ENCODE assay signal across 1 cellular context in the genomic region with DNA sequence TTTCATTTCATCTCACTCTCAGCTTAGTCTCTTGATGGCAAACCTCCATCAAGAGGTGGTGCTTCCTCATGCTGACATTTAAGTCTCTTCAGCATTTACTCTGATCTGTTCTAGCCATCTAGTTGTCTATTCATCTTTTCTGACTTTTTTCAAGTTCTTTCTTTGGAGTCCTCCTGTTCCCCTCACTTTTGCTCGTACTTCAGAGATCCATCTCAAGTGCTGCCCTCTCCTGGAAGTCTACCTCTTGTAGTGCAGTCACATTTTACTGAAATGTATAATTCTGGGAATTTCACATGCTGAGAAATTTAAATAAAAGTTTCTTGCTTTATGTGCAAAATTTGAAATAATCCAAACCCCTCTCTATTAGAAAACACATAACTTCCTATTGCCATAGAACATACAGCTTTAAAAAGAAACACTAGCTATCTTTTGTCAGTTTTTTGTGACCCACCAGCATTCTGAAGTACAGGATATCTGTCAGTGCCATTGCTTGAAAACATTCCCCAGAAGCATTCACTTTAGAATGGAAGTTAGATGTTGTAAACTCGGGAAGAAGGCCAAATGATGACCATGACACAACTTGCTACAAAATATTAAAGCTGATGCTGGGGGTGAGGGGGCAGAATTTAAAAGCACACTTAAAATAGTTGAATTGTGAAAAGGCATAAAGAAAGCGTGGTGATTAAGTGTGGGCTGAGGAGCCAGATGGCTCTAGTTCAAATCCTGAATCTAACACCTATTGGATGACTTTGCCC.
TF ChIP-seq lines count a peak whose summit lies in the region.

No MANE protein-coding gene starts in this region.

TF ChIP-seq in GM23338, 12 proteins besides CTCF, POLR2A, EP300 and RAD21:
- TF ChIP-seq, protein P1, sequence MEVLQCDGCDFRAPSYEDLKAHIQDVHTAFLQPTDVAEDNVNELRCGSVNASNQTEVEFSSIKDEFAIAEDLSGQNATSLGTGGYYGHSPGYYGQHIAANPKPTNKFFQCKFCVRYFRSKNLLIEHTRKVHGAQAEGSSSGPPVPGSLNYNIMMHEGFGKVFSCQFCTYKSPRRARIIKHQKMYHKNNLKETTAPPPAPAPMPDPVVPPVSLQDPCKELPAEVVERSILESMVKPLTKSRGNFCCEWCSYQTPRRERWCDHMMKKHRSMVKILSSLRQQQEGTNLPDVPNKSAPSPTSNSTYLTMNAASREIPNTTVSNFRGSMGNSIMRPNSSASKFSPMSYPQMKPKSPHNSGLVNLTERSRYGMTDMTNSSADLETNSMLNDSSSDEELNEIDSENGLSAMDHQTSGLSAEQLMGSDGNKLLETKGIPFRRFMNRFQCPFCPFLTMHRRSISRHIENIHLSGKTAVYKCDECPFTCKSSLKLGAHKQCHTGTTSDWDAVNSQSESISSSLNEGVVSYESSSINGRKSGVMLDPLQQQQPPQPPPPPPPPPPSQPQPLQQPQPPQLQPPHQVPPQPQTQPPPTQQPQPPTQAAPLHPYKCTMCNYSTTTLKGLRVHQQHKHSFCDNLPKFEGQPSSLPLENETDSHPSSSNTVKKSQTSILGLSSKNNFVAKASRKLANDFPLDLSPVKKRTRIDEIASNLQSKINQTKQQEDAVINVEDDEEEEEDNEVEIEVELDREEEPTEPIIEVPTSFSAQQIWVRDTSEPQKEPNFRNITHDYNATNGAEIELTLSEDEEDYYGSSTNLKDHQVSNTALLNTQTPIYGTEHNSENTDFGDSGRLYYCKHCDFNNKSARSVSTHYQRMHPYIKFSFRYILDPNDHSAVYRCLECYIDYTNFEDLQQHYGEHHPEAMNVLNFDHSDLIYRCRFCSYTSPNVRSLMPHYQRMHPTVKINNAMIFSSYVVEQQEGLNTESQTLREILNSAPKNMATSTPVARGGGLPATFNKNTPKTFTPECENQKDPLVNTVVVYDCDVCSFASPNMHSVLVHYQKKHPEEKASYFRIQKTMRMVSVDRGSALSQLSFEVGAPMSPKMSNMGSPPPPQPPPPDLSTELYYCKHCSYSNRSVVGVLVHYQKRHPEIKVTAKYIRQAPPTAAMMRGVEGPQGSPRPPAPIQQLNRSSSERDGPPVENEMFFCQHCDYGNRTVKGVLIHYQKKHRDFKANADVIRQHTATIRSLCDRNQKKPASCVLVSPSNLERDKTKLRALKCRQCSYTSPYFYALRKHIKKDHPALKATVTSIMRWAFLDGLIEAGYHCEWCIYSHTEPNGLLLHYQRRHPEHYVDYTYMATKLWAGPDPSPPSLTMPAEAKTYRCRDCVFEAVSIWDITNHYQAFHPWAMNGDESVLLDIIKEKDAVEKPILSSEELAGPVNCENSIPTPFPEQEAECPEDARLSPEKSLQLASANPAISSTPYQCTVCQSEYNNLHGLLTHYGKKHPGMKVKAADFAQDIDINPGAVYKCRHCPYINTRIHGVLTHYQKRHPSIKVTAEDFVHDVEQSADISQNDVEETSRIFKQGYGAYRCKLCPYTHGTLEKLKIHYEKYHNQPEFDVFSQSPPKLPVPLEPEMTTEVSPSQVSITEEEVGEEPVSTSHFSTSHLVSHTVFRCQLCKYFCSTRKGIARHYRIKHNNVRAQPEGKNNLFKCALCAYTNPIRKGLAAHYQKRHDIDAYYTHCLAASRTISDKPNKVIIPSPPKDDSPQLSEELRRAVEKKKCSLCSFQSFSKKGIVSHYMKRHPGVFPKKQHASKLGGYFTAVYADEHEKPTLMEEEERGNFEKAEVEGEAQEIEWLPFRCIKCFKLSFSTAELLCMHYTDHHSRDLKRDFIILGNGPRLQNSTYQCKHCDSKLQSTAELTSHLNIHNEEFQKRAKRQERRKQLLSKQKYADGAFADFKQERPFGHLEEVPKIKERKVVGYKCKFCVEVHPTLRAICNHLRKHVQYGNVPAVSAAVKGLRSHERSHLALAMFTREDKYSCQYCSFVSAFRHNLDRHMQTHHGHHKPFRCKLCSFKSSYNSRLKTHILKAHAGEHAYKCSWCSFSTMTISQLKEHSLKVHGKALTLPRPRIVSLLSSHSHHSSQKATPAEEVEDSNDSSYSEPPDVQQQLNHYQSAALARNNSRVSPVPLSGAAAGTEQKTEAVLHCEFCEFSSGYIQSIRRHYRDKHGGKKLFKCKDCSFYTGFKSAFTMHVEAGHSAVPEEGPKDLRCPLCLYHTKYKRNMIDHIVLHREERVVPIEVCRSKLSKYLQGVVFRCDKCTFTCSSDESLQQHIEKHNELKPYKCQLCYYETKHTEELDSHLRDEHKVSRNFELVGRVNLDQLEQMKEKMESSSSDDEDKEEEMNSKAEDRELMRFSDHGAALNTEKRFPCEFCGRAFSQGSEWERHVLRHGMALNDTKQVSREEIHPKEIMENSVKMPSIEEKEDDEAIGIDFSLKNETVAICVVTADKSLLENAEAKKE (CRISPR knock-in tag; IDR thresholded peaks at IDR 0.05) = no peak
- TF ChIP-seq, protein P2, sequence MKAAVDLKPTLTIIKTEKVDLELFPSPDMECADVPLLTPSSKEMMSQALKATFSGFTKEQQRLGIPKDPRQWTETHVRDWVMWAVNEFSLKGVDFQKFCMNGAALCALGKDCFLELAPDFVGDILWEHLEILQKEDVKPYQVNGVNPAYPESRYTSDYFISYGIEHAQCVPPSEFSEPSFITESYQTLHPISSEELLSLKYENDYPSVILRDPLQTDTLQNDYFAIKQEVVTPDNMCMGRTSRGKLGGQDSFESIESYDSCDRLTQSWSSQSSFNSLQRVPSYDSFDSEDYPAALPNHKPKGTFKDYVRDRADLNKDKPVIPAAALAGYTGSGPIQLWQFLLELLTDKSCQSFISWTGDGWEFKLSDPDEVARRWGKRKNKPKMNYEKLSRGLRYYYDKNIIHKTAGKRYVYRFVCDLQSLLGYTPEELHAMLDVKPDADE (IDR thresholded peaks at IDR 0.05) = no peak
- TF ChIP-seq EZH2phosphoT487 (IDR thresholded peaks at IDR 0.05; ENCODE audit: unreplicated experiment) = no peak
- TF ChIP-seq, protein P3, sequence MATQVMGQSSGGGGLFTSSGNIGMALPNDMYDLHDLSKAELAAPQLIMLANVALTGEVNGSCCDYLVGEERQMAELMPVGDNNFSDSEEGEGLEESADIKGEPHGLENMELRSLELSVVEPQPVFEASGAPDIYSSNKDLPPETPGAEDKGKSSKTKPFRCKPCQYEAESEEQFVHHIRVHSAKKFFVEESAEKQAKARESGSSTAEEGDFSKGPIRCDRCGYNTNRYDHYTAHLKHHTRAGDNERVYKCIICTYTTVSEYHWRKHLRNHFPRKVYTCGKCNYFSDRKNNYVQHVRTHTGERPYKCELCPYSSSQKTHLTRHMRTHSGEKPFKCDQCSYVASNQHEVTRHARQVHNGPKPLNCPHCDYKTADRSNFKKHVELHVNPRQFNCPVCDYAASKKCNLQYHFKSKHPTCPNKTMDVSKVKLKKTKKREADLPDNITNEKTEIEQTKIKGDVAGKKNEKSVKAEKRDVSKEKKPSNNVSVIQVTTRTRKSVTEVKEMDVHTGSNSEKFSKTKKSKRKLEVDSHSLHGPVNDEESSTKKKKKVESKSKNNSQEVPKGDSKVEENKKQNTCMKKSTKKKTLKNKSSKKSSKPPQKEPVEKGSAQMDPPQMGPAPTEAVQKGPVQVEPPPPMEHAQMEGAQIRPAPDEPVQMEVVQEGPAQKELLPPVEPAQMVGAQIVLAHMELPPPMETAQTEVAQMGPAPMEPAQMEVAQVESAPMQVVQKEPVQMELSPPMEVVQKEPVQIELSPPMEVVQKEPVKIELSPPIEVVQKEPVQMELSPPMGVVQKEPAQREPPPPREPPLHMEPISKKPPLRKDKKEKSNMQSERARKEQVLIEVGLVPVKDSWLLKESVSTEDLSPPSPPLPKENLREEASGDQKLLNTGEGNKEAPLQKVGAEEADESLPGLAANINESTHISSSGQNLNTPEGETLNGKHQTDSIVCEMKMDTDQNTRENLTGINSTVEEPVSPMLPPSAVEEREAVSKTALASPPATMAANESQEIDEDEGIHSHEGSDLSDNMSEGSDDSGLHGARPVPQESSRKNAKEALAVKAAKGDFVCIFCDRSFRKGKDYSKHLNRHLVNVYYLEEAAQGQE (IDR thresholded peaks at IDR 0.05; ENCODE audit: unreplicated experiment) = no peak
- TF ChIP-seq EZH2 (IDR thresholded peaks at IDR 0.05; ENCODE audit: low read depth, unreplicated experiment) = no peak
- TF ChIP-seq NANOG (IDR thresholded peaks at IDR 0.05; ENCODE audit: borderline replicate concordance) = no peak
- TF ChIP-seq ZNF114 (CRISPR knock-in tag; IDR thresholded peaks at IDR 0.05) = no peak
- TF ChIP-seq JUNB (IDR thresholded peaks at IDR 0.05; ENCODE audit: unreplicated experiment) = no peak
- TF ChIP-seq POLR2AphosphoS5 (IDR thresholded peaks at IDR 0.05; ENCODE audit: low read depth) = no peak
TF ChIP-seq in GM23338: peak in this region for 0.
